Comparison of ENCODE assay signal across 3 cellular contexts in genomic region chr5:140056880-140057279, GRCh38.
"Had no signal": no experiment of that assay in that cellular context is flagged by ENCODE, and none has a peak within 500 bp of the region (broad histone marks: within the 10 kb centered on the region; RNA-seq: fewer than 3 reads in every experiment).

No MANE protein-coding gene starts in this region.

- DNase-seq: GDM1, GF-D8 had no signal

- H3K4me3 ChIP-seq: GM12878 had no signal
